ENCODE assay signal across 16 cellular contexts in genomic region chr6:112155900-112156299, GRCh38.
A peak's percentile ranks its signal among the peaks of the same experiment; 100 is the strongest.
DNase-seq lines count a peak whose midpoint lies in the region; ATAC-seq and TF ChIP-seq lines count a peak whose summit lies in the region.
"Had no signal": no experiment of that assay in that cellular context is flagged by ENCODE, and none has a peak within 500 bp of the region (broad histone marks: within the 10 kb centered on the region; RNA-seq: fewer than 3 reads in every experiment).

No MANE protein-coding gene starts in this region.

- 40 to 63% methylated on average over 1 of the region's 3 CpGs for WGBS in mesodermal cell (ENCODE audit: insufficient coverage in 2 of 2), 2 experiments

- H3K27me3 ChIP-seq in left ventricle myocardium inferior (ENCODE audit: low read depth): no peaks in the 10 kb centered on the region
- H3K27me3 ChIP-seq in upper lobe of right lung: no peaks in the 10 kb centered on the region
- no peaks in the 10 kb centered on the region for H3K27me3 ChIP-seq in naive thymus-derived CD4-positive, alpha-beta T cell (ENCODE audit: control insufficient read depth in 2 of 2, insufficient read depth in 2 of 2, low read length in 2 of 2)

- no peak overlapping the region for H3K4me3 Mint-ChIP-seq in naive thymus-derived CD4-positive, alpha-beta T cell

- H3K4me3 ChIP-seq in left ventricle myocardium inferior (no peak overlapping the region), choroid plexus epithelial cell (ENCODE audit: low read depth, low read length) (no peak overlapping the region), mesodermal cell (ENCODE audit: extremely low read depth, insufficient read depth, low read length, poor library complexity, severe bottlenecking) (no peak overlapping the region), upper lobe of right lung (no peak overlapping the region)
- no peak overlapping the region for H3K4me3 ChIP-seq in naive thymus-derived CD4-positive, alpha-beta T cell (ENCODE audit: low read length)

- peaks cover 0 to 10% (median 0%) of the 10 kb centered on the region in 7 donors for H3K4me1 Mint-ChIP-seq in naive thymus-derived CD4-positive, alpha-beta T cell

- intact Hi-C loops in left ventricle myocardium inferior (cut with micrococcal nuclease) (no loop called here), Right ventricle myocardium superior (cut with DNase I) (no loop called here), upper lobe of right lung (cut with DNase I) (no loop called here)
- intact Hi-C loops in naive thymus-derived CD4-positive, alpha-beta T cell (cut with micrococcal nuclease): no loop called here

- POLR2A ChIA-PET in naive thymus-derived CD4-positive, alpha-beta T cell (lab: Charles Lee): no interaction called here

- no peak for ATAC-seq in Right ventricle myocardium superior (ENCODE audit: poor library complexity)
- peak; percentile 75 for ATAC-seq in upper lobe of right lung
- no peak for ATAC-seq in HG03457 (IDR thresholded peaks at IDR 0.05; ENCODE audit: unreplicated experiment)
- ATAC-seq in naive thymus-derived CD4-positive, alpha-beta T cell: no peak

- H3K9me3 ChIP-seq in left ventricle myocardium inferior (replicated peaks) (no peaks in the 10 kb centered on the region), mesodermal cell (ENCODE audit: control insufficient read depth, low read length) (no peaks in the 10 kb centered on the region), upper lobe of right lung (no peaks in the 10 kb centered on the region)
- no peaks in the 10 kb centered on the region for H3K9me3 ChIP-seq in naive thymus-derived CD4-positive, alpha-beta T cell (ENCODE audit: control insufficient read depth in 2 of 3, low read length in 3 of 3)

- TF ChIP-seq CTCF in left ventricle myocardium inferior (IDR thresholded peaks at IDR 0.05; ENCODE audit: borderline replicate concordance) (no peak), choroid plexus epithelial cell (conservative IDR thresholded peaks at IDR 0.05; ENCODE audit: low read depth, low read length) (no peak), upper lobe of right lung (IDR thresholded peaks at IDR 0.05) (no peak)

- H3K4me1 ChIP-seq in left ventricle myocardium inferior (peaks cover 16% of the 10 kb centered on the region), mesodermal cell (ENCODE audit: control insufficient read depth, insufficient read depth, low read length, poor library complexity, severe bottlenecking) (peaks cover 24% of the 10 kb centered on the region), upper lobe of right lung (peaks cover 3% of the 10 kb centered on the region)
- H3K4me1 ChIP-seq in naive thymus-derived CD4-positive, alpha-beta T cell (ENCODE audit: control insufficient read depth in 2 of 2, insufficient read depth in 2 of 2, low read length in 2 of 2): no peaks in the 10 kb centered on the region

- H3K9me3 Mint-ChIP-seq in naive thymus-derived CD4-positive, alpha-beta T cell: peaks cover 0 to 1% (median 0%) of the 10 kb centered on the region in 11 donors

- H3K36me3 ChIP-seq in left ventricle myocardium inferior (peaks cover 91% of the 10 kb centered on the region), mesodermal cell (ENCODE audit: control insufficient read depth, insufficient read depth, low read length) (no peaks in the 10 kb centered on the region), upper lobe of right lung (peaks cover 14% of the 10 kb centered on the region)
- H3K36me3 ChIP-seq in naive thymus-derived CD4-positive, alpha-beta T cell (ENCODE audit: control insufficient read depth in 2 of 3, insufficient read depth in 3 of 3, low read length in 3 of 3): no peaks in the 10 kb centered on the region
- H3K36me3 ChIP-seq: WERI-Rb-1 had no signal

- peaks cover 2 to 40% (median 19%) of the 10 kb centered on the region in 5 donors for H3K27me3 Mint-ChIP-seq in naive thymus-derived CD4-positive, alpha-beta T cell

- DNase-seq in left ventricle myocardium inferior (no peak), Right ventricle myocardium superior (no peak), choroid plexus epithelial cell (ENCODE audit: low read depth) (peak; percentile 44), upper lobe of right lung (no peak)
- DNase-seq in activated CD4-positive, CD25-positive, alpha-beta regulatory T cell (lab: John Stamatoyannopoulos, UW): no peak
- no peak for DNase-seq in naive thymus-derived CD4-positive, alpha-beta T cell
- DNase-seq: ACHN; activated naive CD4-positive, alpha-beta T cell; effector CD8-positive, alpha-beta T cell; NCI-H1092 treated with DMSO at 0.1 percent for 48 hours; NCI-H446 treated with DMSO at 0.1 percent for 48 hours; retina; stimulated activated CD4-positive, alpha-beta T cell treated with anti-CD3 and anti-CD28 coated beads, Interleukin-4, amount 100 ng/mL, for 1 hour; WERI-Rb-1 had no signal

- no peak overlapping the region for H3K27ac Mint-ChIP-seq in naive thymus-derived CD4-positive, alpha-beta T cell

- H3K36me3 Mint-ChIP-seq in naive thymus-derived CD4-positive, alpha-beta T cell: no peaks in the 10 kb centered on the region

- CTCF ChIA-PET in naive thymus-derived CD4-positive, alpha-beta T cell (lab: Charles Lee): no interaction called here

- H3K27ac ChIP-seq in left ventricle myocardium inferior (replicated peaks) (peak overlapping the region; percentile 57), mesodermal cell (ENCODE audit: low read depth, low read length, severe bottlenecking) (peak overlapping the region; percentile 67), upper lobe of right lung (peak overlapping the region; percentile 24)
- no peak overlapping the region for H3K27ac ChIP-seq in naive thymus-derived CD4-positive, alpha-beta T cell (ENCODE audit: low read depth, low read length)
- H3K27ac ChIP-seq: WERI-Rb-1 had no signal
